In genomic region chr20:35320396-35321126, GRCh38 we compare ENCODE assay signal across 14 cellular contexts. TPM values are rescaled to one million over a fixed set of nuclear protein-coding genes. Genes with fewer than 3 reads are reported as not detected.
A peak's percentile ranks its signal among the peaks of the same experiment; 100 is the strongest.
DNase-seq lines count a peak whose midpoint lies in the region; ATAC-seq and TF ChIP-seq lines count a peak whose summit lies in the region.
"Had no signal": no experiment of that assay in that cellular context is flagged by ENCODE, and none has a peak within 500 bp of the region (broad histone marks: within the 10 kb centered on the region; RNA-seq: fewer than 3 reads in every experiment).

No MANE protein-coding gene starts in this region.

- DNase-seq in AG08396 (ENCODE audit: low spot score): peak; percentile 49
- peak; percentile 94 for DNase-seq in LHCN-M2 (ENCODE audit: low read depth)
- DNase-seq in choroid plexus epithelial cell (ENCODE audit: low read depth): peak; percentile 67
- peak; percentile 90 for DNase-seq in myocyte (ENCODE audit: low read depth)
- no peak for DNase-seq in NCI-H446 treated with DMSO at 0.1 percent for 48 hours (lab: John Stamatoyannopoulos, UW)
- DNase-seq in G401 (ENCODE audit: low spot score): no peak
- no peak for DNase-seq in DMS79 treated with DMSO at 0.1 percent for 48 hours (lab: John Stamatoyannopoulos, UW)
- DNase-seq: activated T-cell treated with anti-CD3 and anti-CD28 coated beads, Interleukin-2, amount 50 U/mL, for 72 hours; caudate nucleus; left ventricle myocardium superior; NCI-H1436 treated with DMSO at 0.1 percent for 48 hours had no signal

- no peak overlapping the region for H3K4me3 ChIP-seq in choroid plexus epithelial cell (ENCODE audit: low read depth, low read length)
- H3K4me3 ChIP-seq: GM12878, skin epidermis had no signal

- in situ Hi-C loops in G401 (cut with HindIII; ENCODE audit: low sequenced_read_pairs): no loop called here

- no peak for ATAC-seq in HG03432 (IDR thresholded peaks at IDR 0.05; ENCODE audit: unreplicated experiment)
- ATAC-seq: activated T-cell treated with anti-CD3 and anti-CD28 coated beads, Interleukin-2, amount 50 U/mL, for 72 hours; GM12878; left ventricle myocardium superior had no signal

- no peak for TF ChIP-seq CTCF in choroid plexus epithelial cell (conservative IDR thresholded peaks at IDR 0.05; ENCODE audit: low read depth, low read length)

RNA-seq across cellular contexts. Expression of gene FAM83C, which starts 28.3 kb away (rescaled TPM):
- total RNA-seq in LHCN-M2 (2014; rRNA removed) (not detected in 2 replicates), myocyte (not detected in 2 replicates)
- 0.01 TPM for polyA plus RNA-seq in LHCN-M2 (2012)
- polyA plus RNA-seq in myocyte (2012): not detected
- not detected in 2 replicates for total RNA-seq in G401 (2014; rRNA removed; shearing (Covaris generic))
- total RNA-seq: activated T-cell treated with anti-CD3 and anti-CD28 coated beads, Interleukin-2, amount 50 U/mL, for 72 hours; GM12878; left ventricle myocardium superior had no signal
- polyA plus RNA-seq: GM12878 had no signal

RNA-seq across cellular contexts. Expression of gene EIF6, which starts 36.0 kb away (rescaled TPM):
- 265 and 277 TPM in 2 replicates for total RNA-seq in LHCN-M2 (2014; rRNA removed)
- 351 TPM for polyA plus RNA-seq in LHCN-M2 (2012)
- total RNA-seq in myocyte: 79.4 and 88.0 TPM in 2 replicates
- 155 TPM for polyA plus RNA-seq in myocyte (2012)
- 147 and 164 TPM in 2 replicates for total RNA-seq in G401 (2014; rRNA removed; shearing (Covaris generic))

RNA-seq across cellular contexts. Expression of gene MMP24OS, which starts 42.6 kb away (rescaled TPM):
- total RNA-seq in LHCN-M2 (2014; rRNA removed) (28.1 and 33.6 TPM in 2 replicates), myocyte (18.9 and 21.4 TPM in 2 replicates)
- polyA plus RNA-seq in LHCN-M2 (2012): 217 TPM
- polyA plus RNA-seq in myocyte (2012): 84.6 TPM
- 8.6 and 10.7 TPM in 2 replicates for total RNA-seq in G401 (2014; rRNA removed; shearing (Covaris generic))

Comparison
In these comparisons a context has a peak if more than half of its experiments do, and no peak if none do; other contexts are left out.
1. DNase-seq: peak in AG08396 (single experiment), LHCN-M2 (single experiment), choroid plexus epithelial cell (single experiment) and myocyte (single experiment); none in NCI-H446 treated with DMSO at 0.1 percent for 48 hours (single experiment), G401 (single experiment) and DMS79 treated with DMSO at 0.1 percent for 48 hours (single experiment).